1 cellular context compared by ENCODE assay signal in the genomic region with DNA sequence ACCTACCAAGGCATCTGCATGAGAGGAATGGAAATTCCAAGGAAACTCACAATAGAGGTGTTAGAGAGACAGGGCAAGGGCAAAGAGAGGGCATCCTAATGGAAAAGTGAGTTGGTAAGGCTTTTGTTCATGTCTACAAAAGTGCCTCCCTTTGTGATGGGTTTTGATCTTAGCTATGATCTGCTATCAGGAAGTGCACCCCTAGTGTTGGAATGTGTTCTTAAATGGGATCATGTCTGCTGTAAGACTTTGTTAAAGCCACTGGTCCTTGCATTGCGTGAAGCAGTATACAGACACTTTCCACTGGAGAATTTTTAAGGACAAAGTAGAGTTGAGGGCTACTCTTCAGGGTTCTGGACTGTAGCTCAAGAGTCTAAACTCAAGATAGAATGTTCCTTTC.
TF ChIP-seq lines count a peak whose summit lies in the region.

No MANE protein-coding gene starts in this region.

TF ChIP-seq in GM12878, 131 proteins besides CTCF, POLR2A, EP300 and RAD21 (continued from another document):
- TF ChIP-seq, protein P1, sequence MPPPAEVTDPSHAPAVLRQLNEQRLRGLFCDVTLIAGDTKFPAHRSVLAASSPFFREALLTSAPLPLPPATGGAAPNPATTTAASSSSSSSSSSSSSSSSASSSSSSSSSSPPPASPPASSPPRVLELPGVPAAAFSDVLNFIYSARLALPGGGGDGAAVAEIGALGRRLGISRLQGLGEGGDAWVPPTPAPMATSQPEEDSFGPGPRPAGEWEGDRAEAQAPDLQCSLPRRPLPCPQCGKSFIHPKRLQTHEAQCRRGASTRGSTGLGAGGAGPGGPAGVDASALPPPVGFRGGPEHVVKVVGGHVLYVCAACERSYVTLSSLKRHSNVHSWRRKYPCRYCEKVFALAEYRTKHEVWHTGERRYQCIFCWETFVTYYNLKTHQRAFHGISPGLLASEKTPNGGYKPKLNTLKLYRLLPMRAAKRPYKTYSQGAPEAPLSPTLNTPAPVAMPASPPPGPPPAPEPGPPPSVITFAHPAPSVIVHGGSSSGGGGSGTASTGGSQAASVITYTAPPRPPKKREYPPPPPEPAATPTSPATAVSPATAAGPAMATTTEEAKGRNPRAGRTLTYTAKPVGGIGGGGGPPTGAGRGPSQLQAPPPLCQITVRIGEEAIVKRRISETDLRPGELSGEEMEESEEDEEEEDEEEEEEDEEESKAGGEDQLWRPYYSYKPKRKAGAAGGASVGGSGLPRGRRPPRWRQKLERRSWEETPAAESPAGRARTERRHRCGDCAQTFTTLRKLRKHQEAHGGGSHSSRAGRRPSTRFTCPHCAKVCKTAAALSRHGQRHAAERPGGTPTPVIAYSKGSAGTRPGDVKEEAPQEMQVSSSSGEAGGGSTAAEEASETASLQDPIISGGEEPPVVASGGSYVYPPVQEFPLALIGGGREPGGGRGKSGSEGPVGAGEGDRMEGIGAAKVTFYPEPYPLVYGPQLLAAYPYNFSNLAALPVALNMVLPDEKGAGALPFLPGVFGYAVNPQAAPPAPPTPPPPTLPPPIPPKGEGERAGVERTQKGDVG (CRISPR knock-in tag; IDR thresholded peaks at IDR 0.05) = no peak
- TF ChIP-seq, protein P2, sequence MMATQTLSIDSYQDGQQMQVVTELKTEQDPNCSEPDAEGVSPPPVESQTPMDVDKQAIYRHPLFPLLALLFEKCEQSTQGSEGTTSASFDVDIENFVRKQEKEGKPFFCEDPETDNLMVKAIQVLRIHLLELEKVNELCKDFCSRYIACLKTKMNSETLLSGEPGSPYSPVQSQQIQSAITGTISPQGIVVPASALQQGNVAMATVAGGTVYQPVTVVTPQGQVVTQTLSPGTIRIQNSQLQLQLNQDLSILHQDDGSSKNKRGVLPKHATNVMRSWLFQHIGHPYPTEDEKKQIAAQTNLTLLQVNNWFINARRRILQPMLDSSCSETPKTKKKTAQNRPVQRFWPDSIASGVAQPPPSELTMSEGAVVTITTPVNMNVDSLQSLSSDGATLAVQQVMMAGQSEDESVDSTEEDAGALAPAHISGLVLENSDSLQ (IDR thresholded peaks at IDR 0.05) = no peak
- TF ChIP-seq, protein P3, sequence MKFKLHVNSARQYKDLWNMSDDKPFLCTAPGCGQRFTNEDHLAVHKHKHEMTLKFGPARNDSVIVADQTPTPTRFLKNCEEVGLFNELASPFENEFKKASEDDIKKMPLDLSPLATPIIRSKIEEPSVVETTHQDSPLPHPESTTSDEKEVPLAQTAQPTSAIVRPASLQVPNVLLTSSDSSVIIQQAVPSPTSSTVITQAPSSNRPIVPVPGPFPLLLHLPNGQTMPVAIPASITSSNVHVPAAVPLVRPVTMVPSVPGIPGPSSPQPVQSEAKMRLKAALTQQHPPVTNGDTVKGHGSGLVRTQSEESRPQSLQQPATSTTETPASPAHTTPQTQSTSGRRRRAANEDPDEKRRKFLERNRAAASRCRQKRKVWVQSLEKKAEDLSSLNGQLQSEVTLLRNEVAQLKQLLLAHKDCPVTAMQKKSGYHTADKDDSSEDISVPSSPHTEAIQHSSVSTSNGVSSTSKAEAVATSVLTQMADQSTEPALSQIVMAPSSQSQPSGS (IDR thresholded peaks at IDR 0.05; ENCODE audit: low read length) = no peak
- TF ChIP-seq YY1 (IDR thresholded peaks at IDR 0.05; ENCODE audit: low read depth, low read length) (no peak), SMAD1 (IDR thresholded peaks at IDR 0.05; ENCODE audit: low read depth, partially characterized antibody) (no peak), ASH2L (IDR thresholded peaks at IDR 0.05; ENCODE audit: borderline replicate concordance, low read depth) (no peak), NR2C1 (IDR thresholded peaks at IDR 0.05) (no peak), ZBED1 (IDR thresholded peaks at IDR 0.05; ENCODE audit: borderline replicate concordance) (no peak), ZNF217 (IDR thresholded peaks at IDR 0.05) (no peak), SRF (IDR thresholded peaks at IDR 0.05; ENCODE audit: low read depth in 2 of 2, low read length in 2 of 2) (no peak)
- TF ChIP-seq, protein P4, sequence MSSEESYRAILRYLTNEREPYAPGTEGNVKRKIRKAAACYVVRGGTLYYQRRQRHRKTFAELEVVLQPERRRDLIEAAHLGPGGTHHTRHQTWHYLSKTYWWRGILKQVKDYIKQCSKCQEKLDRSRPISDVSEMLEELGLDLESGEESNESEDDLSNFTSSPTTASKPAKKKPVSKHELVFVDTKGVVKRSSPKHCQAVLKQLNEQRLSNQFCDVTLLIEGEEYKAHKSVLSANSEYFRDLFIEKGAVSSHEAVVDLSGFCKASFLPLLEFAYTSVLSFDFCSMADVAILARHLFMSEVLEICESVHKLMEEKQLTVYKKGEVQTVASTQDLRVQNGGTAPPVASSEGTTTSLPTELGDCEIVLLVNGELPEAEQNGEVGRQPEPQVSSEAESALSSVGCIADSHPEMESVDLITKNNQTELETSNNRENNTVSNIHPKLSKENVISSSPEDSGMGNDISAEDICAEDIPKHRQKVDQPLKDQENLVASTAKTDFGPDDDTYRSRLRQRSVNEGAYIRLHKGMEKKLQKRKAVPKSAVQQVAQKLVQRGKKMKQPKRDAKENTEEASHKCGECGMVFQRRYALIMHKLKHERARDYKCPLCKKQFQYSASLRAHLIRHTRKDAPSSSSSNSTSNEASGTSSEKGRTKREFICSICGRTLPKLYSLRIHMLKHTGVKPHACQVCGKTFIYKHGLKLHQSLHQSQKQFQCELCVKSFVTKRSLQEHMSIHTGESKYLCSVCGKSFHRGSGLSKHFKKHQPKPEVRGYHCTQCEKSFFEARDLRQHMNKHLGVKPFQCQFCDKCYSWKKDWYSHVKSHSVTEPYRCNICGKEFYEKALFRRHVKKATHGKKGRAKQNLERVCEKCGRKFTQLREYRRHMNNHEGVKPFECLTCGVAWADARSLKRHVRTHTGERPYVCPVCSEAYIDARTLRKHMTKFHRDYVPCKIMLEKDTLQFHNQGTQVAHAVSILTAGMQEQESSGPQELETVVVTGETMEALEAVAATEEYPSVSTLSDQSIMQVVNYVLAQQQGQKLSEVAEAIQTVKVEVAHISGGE (CRISPR knock-in tag; IDR thresholded peaks at IDR 0.05) = no peak
- TF ChIP-seq, protein P5, sequence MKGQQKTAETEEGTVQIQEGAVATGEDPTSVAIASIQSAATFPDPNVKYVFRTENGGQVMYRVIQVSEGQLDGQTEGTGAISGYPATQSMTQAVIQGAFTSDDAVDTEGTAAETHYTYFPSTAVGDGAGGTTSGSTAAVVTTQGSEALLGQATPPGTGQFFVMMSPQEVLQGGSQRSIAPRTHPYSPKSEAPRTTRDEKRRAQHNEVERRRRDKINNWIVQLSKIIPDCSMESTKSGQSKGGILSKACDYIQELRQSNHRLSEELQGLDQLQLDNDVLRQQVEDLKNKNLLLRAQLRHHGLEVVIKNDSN (IDR thresholded peaks at IDR 0.05; ENCODE audit: borderline replicate concordance, extremely low read length, insufficient read depth, low read depth, low read length) = no peak
- TF ChIP-seq, protein P6, sequence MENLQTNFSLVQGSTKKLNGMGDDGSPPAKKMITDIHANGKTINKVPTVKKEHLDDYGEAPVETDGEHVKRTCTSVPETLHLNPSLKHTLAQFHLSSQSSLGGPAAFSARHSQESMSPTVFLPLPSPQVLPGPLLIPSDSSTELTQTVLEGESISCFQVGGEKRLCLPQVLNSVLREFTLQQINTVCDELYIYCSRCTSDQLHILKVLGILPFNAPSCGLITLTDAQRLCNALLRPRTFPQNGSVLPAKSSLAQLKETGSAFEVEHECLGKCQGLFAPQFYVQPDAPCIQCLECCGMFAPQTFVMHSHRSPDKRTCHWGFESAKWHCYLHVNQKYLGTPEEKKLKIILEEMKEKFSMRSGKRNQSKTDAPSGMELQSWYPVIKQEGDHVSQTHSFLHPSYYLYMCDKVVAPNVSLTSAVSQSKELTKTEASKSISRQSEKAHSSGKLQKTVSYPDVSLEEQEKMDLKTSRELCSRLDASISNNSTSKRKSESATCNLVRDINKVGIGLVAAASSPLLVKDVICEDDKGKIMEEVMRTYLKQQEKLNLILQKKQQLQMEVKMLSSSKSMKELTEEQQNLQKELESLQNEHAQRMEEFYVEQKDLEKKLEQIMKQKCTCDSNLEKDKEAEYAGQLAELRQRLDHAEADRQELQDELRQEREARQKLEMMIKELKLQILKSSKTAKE (IDR thresholded peaks at IDR 0.05; ENCODE audit: low read depth, poor library complexity, severe bottlenecking) = no peak
